ENCODE assay signal across 11 cellular contexts in genomic region chr14:93034671-93034994, GRCh38.
DNase-seq lines count a peak whose midpoint lies in the region; ATAC-seq and TF ChIP-seq lines count a peak whose summit lies in the region.
"Had no signal": no experiment of that assay in that cellular context is flagged by ENCODE, and none has a peak within 500 bp of the region (broad histone marks: within the 10 kb centered on the region; RNA-seq: fewer than 3 reads in every experiment).

No MANE protein-coding gene starts in this region.

- H3K9me3 ChIP-seq in BLaER1 treated with 17β-estradiol and CSF1 and Interleukin-3, amounts not matched to agents 10 nM and 100 nM (replicated peaks in 1 of 11), result no peaks in the 10 kb centered on the region
- no peaks in the 10 kb centered on the region for H3K9me3 ChIP-seq in H9 (ENCODE audit: control insufficient read depth, low read depth, low read length)

- H3F3A ChIP-seq in GM23338 (replicated peaks; ENCODE audit: low read depth), result no peaks in the 10 kb centered on the region

- no peak overlapping the region for H2BK20ac ChIP-seq in H9 (ENCODE audit: low read depth, low read length, poor library complexity, severe bottlenecking)

- no peak overlapping the region for H4K5ac ChIP-seq in H9 (ENCODE audit: insufficient read length, low read depth, low read length)

- no peak overlapping the region for H4K91ac ChIP-seq in H9 (ENCODE audit: insufficient read length, low read depth, low read length)

- no peak overlapping the region for H3K18ac ChIP-seq in H9 (ENCODE audit: insufficient read length, low read depth, low read length)

- no peaks in the 10 kb centered on the region; the same call in 2 of the 3 replicates for H3K36me3 Mint-ChIP-seq in GM23338 (ENCODE audit: low read depth)
- no peaks in the 10 kb centered on the region for H3K36me3 Mint-ChIP-seq in activated T-helper 17 cell treated with anti-CD3 and anti-CD28 coated beads, Interleukin-2, amount 50 U/mL, for 72 hours (ENCODE audit: low read depth)
- H3K36me3 Mint-ChIP-seq in naive B cell, result no peaks in the 10 kb centered on the region
- H3K36me3 Mint-ChIP-seq in H9 (ENCODE audit: insufficient read depth in 1 of 3, low read depth in 3 of 3), result peaks cover 0 to 4% (median 0%) of the 10 kb centered on the region in 3 experiments; a peak in 2 of 7 replicates

- H4K20me1 ChIP-seq in BLaER1 treated with 17β-estradiol and CSF1 and Interleukin-3, amounts not matched to agents 10 nM and 100 nM, result peaks cover 12 to 100% (median 81%) of the 10 kb centered on the region in 11 experiments; a peak in 21 of 22 replicates
- H4K20me1 ChIP-seq in GM23338 (replicated peaks; ENCODE audit: insufficient read depth) (peaks cover 4% of the 10 kb centered on the region; the same call in 1 of the 2 replicates), H9 (ENCODE audit: control insufficient read depth, insufficient read depth, insufficient read length) (no peaks in the 10 kb centered on the region)

- H2BK120ac ChIP-seq in H9 (ENCODE audit: low read depth, low read length, poor library complexity, severe bottlenecking), result no peak overlapping the region

- H3K36me3 ChIP-seq in BLaER1 treated with 17β-estradiol and CSF1 and Interleukin-3, amounts not matched to agents 10 nM and 100 nM, result 0 out of 22 replicates have a peak, but pooled peaks cover 0 to 3% (median 0%) of the 10 kb centered on the region in 11 experiments
- no peaks in the 10 kb centered on the region for H3K36me3 ChIP-seq in GM23338 (ENCODE audit: insufficient read depth)

- no peak overlapping the region for H3K4ac ChIP-seq in H9 (ENCODE audit: low read depth, low read length)

- no peak overlapping the region for H3T11ph ChIP-seq in H9 (ENCODE audit: low read length)

- H2BK15ac ChIP-seq in H9 (ENCODE audit: low read depth, low read length), result no peak overlapping the region

- peaks cover 6% of the 10 kb centered on the region for H3K79me1 ChIP-seq in H9 (ENCODE audit: insufficient read depth, low read depth, low read length, poor library complexity, severe bottlenecking)

- H3K14ac ChIP-seq in H9 (ENCODE audit: insufficient read depth, low read length), result no peak overlapping the region

- peak overlapping the region; percentile 12; the same call in 1 of the 3 replicates for H3K4me3 Mint-ChIP-seq in GM23338
- H3K4me3 Mint-ChIP-seq in activated T-helper 17 cell treated with anti-CD3 and anti-CD28 coated beads, Interleukin-2, amount 50 U/mL, for 72 hours, result no peak overlapping the region
- H3K4me3 Mint-ChIP-seq in naive B cell, result peak overlapping the region in 1 of 8 donors; percentile 73
- H3K4me3 Mint-ChIP-seq in H9, result no peak overlapping the region

- no peak for ATAC-seq in GM23338
- peak; percentile 13 for ATAC-seq in activated T-helper 17 cell treated with anti-CD3 and anti-CD28 coated beads, Interleukin-2, amount 50 U/mL, for 72 hours (replicated peaks)
- ATAC-seq in naive B cell (ENCODE audit: low read depth in 2 of 2), result no peak
- ATAC-seq in HG03565 (IDR thresholded peaks at IDR 0.05; ENCODE audit: unreplicated experiment), result no peak

- H4K8ac ChIP-seq in H9 (replicated peaks; ENCODE audit: insufficient read length, low read depth, low read length), result no peak overlapping the region

- H3K9me3 Mint-ChIP-seq in GM23338 (no peaks in the 10 kb centered on the region), naive B cell (no peaks in the 10 kb centered on the region), H9 (no peaks in the 10 kb centered on the region; a peak in 1 of 5 replicates)
- no peaks in the 10 kb centered on the region for H3K9me3 Mint-ChIP-seq in activated T-helper 17 cell treated with anti-CD3 and anti-CD28 coated beads, Interleukin-2, amount 50 U/mL, for 72 hours
- H3K9me3 Mint-ChIP-seq: T-helper 2 cell treated with Interferon-gamma antibody and Interleukin-4, amounts not matched to agents 5 μg/mL and 100 μg/mL, for 36 hours had no signal

- no peak overlapping the region for H3K4me3 ChIP-seq in BLaER1 treated with 17β-estradiol and CSF1 and Interleukin-3, amounts not matched to agents 10 nM and 100 nM
- H3K4me3 ChIP-seq in GM23338, result no peak overlapping the region

- H3K4me1 Mint-ChIP-seq in GM23338 (peaks cover 68% of the 10 kb centered on the region), naive B cell (peaks cover 37 to 58% (median 40%) of the 10 kb centered on the region in 3 donors), H9 (peaks cover 52 to 61% of the 10 kb centered on the region in 2 experiments)
- peaks cover 25% of the 10 kb centered on the region for H3K4me1 Mint-ChIP-seq in activated T-helper 17 cell treated with anti-CD3 and anti-CD28 coated beads, Interleukin-2, amount 50 U/mL, for 72 hours

- peaks cover 79% of the 10 kb centered on the region for H3K79me2 ChIP-seq in GM23338 (replicated peaks; ENCODE audit: insufficient read depth)
- H3K79me2 ChIP-seq in H9 (ENCODE audit: insufficient read depth, low read length), result no peaks in the 10 kb centered on the region

- H2AFZ ChIP-seq in GM23338 (no peak overlapping the region), H9 (ENCODE audit: low read length) (no peak overlapping the region)

- no peaks in the 10 kb centered on the region for H3K27me3 ChIP-seq in BLaER1 treated with 17β-estradiol and CSF1 and Interleukin-3, amounts not matched to agents 10 nM and 100 nM
- H3K27me3 ChIP-seq in GM23338 (ENCODE audit: insufficient read depth), result no peaks in the 10 kb centered on the region
- no peaks in the 10 kb centered on the region for H3K27me3 ChIP-seq in H9 (ENCODE audit: insufficient read depth, low read length)

- H2AK5ac ChIP-seq in H9 (ENCODE audit: insufficient read length, low read length), result no peak overlapping the region

- no peaks in the 10 kb centered on the region for H3K9me2 ChIP-seq in GM23338 (ENCODE audit: insufficient read depth)

- H3K23ac ChIP-seq in H9 (ENCODE audit: insufficient read length, low read depth, low read length), result no peak overlapping the region

- H3K4me1 ChIP-seq in BLaER1 treated with 17β-estradiol and CSF1 and Interleukin-3, amounts not matched to agents 10 nM and 100 nM, result peaks cover 53 to 86% (median 75%) of the 10 kb centered on the region in 10 experiments
- H3K4me1 ChIP-seq in GM23338 (ENCODE audit: insufficient read depth) (peaks cover 42% of the 10 kb centered on the region), H9 (ENCODE audit: insufficient read depth, low read length) (peaks cover 14% of the 10 kb centered on the region; the same call in 1 of the 2 replicates)

- peak overlapping the region; percentile 60 to 93 (median 81) for H3K4me2 ChIP-seq in BLaER1 treated with 17β-estradiol and CSF1 and Interleukin-3, amounts not matched to agents 10 nM and 100 nM
- H3K4me2 ChIP-seq in GM23338 (0 out of 2 replicates have a peak overlapping the region, but pooled peaks have one; percentile 60), H9 (ENCODE audit: insufficient read depth, insufficient read length, low read length) (no peak overlapping the region)

- no peak overlapping the region for H2BK5ac ChIP-seq in H9 (ENCODE audit: insufficient read length, low read length)

- H3K27me3 Mint-ChIP-seq in GM23338 (ENCODE audit: insufficient read depth, low read depth, poor library complexity) (peaks cover 16% of the 10 kb centered on the region), naive B cell (no peaks in the 10 kb centered on the region), H9 (ENCODE audit: low read depth) (no peaks in the 10 kb centered on the region)
- no peaks in the 10 kb centered on the region for H3K27me3 Mint-ChIP-seq in activated T-helper 17 cell treated with anti-CD3 and anti-CD28 coated beads, Interleukin-2, amount 50 U/mL, for 72 hours

- peak in 1 of 2 experiments; percentile 3; a peak in 1 of 4 replicates for TF ChIP-seq CTCF in GM23338 (conservative IDR thresholded peaks at IDR 0.05; ENCODE audit: low read depth in 2 of 2)
- no peak for TF ChIP-seq CTCF in H9 (conservative IDR thresholded peaks at IDR 0.05)

- no peaks in the 10 kb centered on the region for H3K23me2 ChIP-seq in H9 (ENCODE audit: insufficient read length, low read depth, low read length, poor library complexity, severe bottlenecking)

- H3K9ac ChIP-seq in BLaER1 treated with 17β-estradiol and CSF1 and Interleukin-3, amounts not matched to agents 10 nM and 100 nM, result peak overlapping the region in 6 of 11 experiments; percentile 14 to 37 (median 21); a peak in 4 of 22 replicates
- no peak overlapping the region for H3K9ac ChIP-seq in H9 (ENCODE audit: extremely low read depth, insufficient read length, low read length)

- DNase-seq in GM23338 (ENCODE audit: low spot score) (no peak), naive B cell (no peak), H9 (no peak), DMS153 treated with DMSO at 0.1 percent for 48 hours (lab: John Stamatoyannopoulos, UW; ENCODE audit: unreplicated experiment) (no peak)
- DNase-seq in effector CD4-positive, alpha-beta T cell, result no peak
- DNase-seq: cerebellar nuclear complex, NCI-H187 treated with DMSO at 0.1 percent for 48 hours had no signal

- WGBS in H9 (ENCODE audit: extremely low coverage, insufficient read length, low lambda C conversion rate), result no CpG with 5 or more reads among the region's 5 CpGs

- H2BK12ac ChIP-seq in H9 (ENCODE audit: insufficient read length, low read depth, low read length), result no peak overlapping the region

- H3K27ac Mint-ChIP-seq in GM23338 (no peak overlapping the region), naive B cell (peak overlapping the region in 5 of 6 donors; percentile 23 to 92 (median 79)), H9 (peak overlapping the region in 1 of 3 experiments; percentile 11; a peak in 1 of 7 replicates)
- peak overlapping the region; percentile 74 for H3K27ac Mint-ChIP-seq in activated T-helper 17 cell treated with anti-CD3 and anti-CD28 coated beads, Interleukin-2, amount 50 U/mL, for 72 hours
- H3K27ac Mint-ChIP-seq: T-helper 2 cell treated with Interferon-gamma antibody and Interleukin-4, amounts not matched to agents 5 μg/mL and 100 μg/mL, for 36 hours had no signal

- H3K27ac ChIP-seq in BLaER1 treated with 17β-estradiol and CSF1 and Interleukin-3, amounts not matched to agents 10 nM and 100 nM, result peak overlapping the region in 4 of 11 experiments; percentile 5 to 40 (median 22); a peak in 3 of 22 replicates
- no peak overlapping the region for H3K27ac ChIP-seq in GM23338 (ENCODE audit: low read depth)
- no peak overlapping the region for H3K27ac ChIP-seq in H9 (ENCODE audit: insufficient read length, low read depth, low read length)

- H3K56ac ChIP-seq in H9 (ENCODE audit: insufficient read length, low read depth, low read length), result no peak overlapping the region

TF ChIP-seq in GM23338, 12 proteins besides CTCF, POLR2A, EP300 and RAD21 (continues in another document):
- TF ChIP-seq CREB1 (CRISPR knock-in tag; IDR thresholded peaks at IDR 0.05; ENCODE audit: low read depth), result no peak
